In genomic region chr9:77582572-77583365, GRCh38 we compare ENCODE assay signal across 18 cellular contexts.
"Had no signal": no experiment of that assay in that cellular context is flagged by ENCODE, and none has a peak within 500 bp of the region (broad histone marks: within the 10 kb centered on the region; RNA-seq: fewer than 3 reads in every experiment).

No MANE protein-coding gene starts in this region.

- H3K9me3 ChIP-seq: tibial artery had no signal

- H3K27ac ChIP-seq: epithelial cell of prostate, foreskin keratinocyte, tibial artery, WERI-Rb-1 had no signal

- H3K9me3 Mint-ChIP-seq: activated naive CD4-positive, alpha-beta T cell treated with anti-CD3 and anti-CD28 coated beads, Interleukin-2, amount 50 U/mL, for 24 hours; activated T-cell treated with anti-CD3 and anti-CD28 coated beads, Interleukin-2, amount 50 U/mL, for 72 hours; dendritic cell treated with granulocyte-macrophage colony-stimulating factor and Interleukin-4, amounts not matched to agents 40 ng/mL and 50 ng/mL, for 4 days had no signal

- ATAC-seq: activated T-cell treated with anti-CD3 and anti-CD28 coated beads, Interleukin-2, amount 50 U/mL, for 72 hours; foreskin keratinocyte; naive thymus-derived CD8-positive, alpha-beta T cell had no signal

- H3K4me3 ChIP-seq: tibial artery had no signal

- H3K27me3 Mint-ChIP-seq: dendritic cell treated with granulocyte-macrophage colony-stimulating factor and Interleukin-4, amounts not matched to agents 40 ng/mL and 50 ng/mL, for 4 days had no signal

- H3K4me1 ChIP-seq: foreskin keratinocyte, tibial artery had no signal

- H3K36me3 Mint-ChIP-seq: activated naive CD4-positive, alpha-beta T cell treated with anti-CD3 and anti-CD28 coated beads, Interleukin-2, amount 50 U/mL, for 24 hours; memory B cell; naive thymus-derived CD8-positive, alpha-beta T cell had no signal

- H3K27ac Mint-ChIP-seq: activated naive CD4-positive, alpha-beta T cell treated with anti-CD3 and anti-CD28 coated beads, Interleukin-2, amount 50 U/mL, for 24 hours; activated T-cell treated with anti-CD3 and anti-CD28 coated beads, Interleukin-2, amount 50 U/mL, for 72 hours; dendritic cell treated with granulocyte-macrophage colony-stimulating factor and Interleukin-4, amounts not matched to agents 40 ng/mL and 50 ng/mL, for 4 days; memory B cell; naive thymus-derived CD8-positive, alpha-beta T cell had no signal

- DNase-seq: activated CD4-positive, alpha-beta T cell treated with anti-CD3 and anti-CD28 coated beads, Interleukin-2, amount 50 U/mL, for 4 hours; activated effector memory CD4-positive, alpha-beta T cell treated with anti-CD3 and anti-CD28 coated beads, Interleukin-2, amount 50 U/mL, for 16 hours; activated T-cell treated with anti-CD3 and anti-CD28 coated beads, Interleukin-2, amount 50 U/mL, for 72 hours; effector memory CD4-positive, alpha-beta T cell; foreskin keratinocyte; glutamatergic neuron; hippocampal formation; left ventricle myocardium superior; naive thymus-derived CD8-positive, alpha-beta T cell; posterior cingulate gyrus; stimulated activated CD4-positive, alpha-beta T cell treated with anti-CD3 and anti-CD28 coated beads, Interleukin-2, amount 100 ng/mL, for 24 hours; stimulated activated naive CD4-positive, alpha-beta T cell treated with Interleukin-2 at 50 U/mL for 16 hours; tibial artery; WERI-Rb-1 had no signal

- H3K4me1 Mint-ChIP-seq: activated naive CD4-positive, alpha-beta T cell treated with anti-CD3 and anti-CD28 coated beads, Interleukin-2, amount 50 U/mL, for 24 hours; memory B cell; naive thymus-derived CD8-positive, alpha-beta T cell had no signal

- H3K4me3 Mint-ChIP-seq: activated naive CD4-positive, alpha-beta T cell treated with anti-CD3 and anti-CD28 coated beads, Interleukin-2, amount 50 U/mL, for 24 hours; activated T-cell treated with anti-CD3 and anti-CD28 coated beads, Interleukin-2, amount 50 U/mL, for 72 hours; dendritic cell treated with granulocyte-macrophage colony-stimulating factor and Interleukin-4, amounts not matched to agents 40 ng/mL and 50 ng/mL, for 4 days; memory B cell; naive thymus-derived CD8-positive, alpha-beta T cell had no signal

- H3K27me3 ChIP-seq: foreskin keratinocyte, tibial artery had no signal

- H3K36me3 ChIP-seq: tibial artery, WERI-Rb-1 had no signal
